ENCODE assay signal across 25 cellular contexts in genomic region chr1:226823643-226824042, GRCh38. TPM values are rescaled to one million over a fixed set of nuclear protein-coding genes. Genes with fewer than 3 reads are reported as not detected.
DNase-seq lines count a peak whose midpoint lies in the region; ATAC-seq, FAIRE-seq and TF ChIP-seq lines count a peak whose summit lies in the region.
"Had no signal": no experiment of that assay in that cellular context is flagged by ENCODE, and none has a peak within 500 bp of the region (broad histone marks: within the 10 kb centered on the region; RNA-seq: fewer than 3 reads in every experiment).

No MANE protein-coding gene starts in this region.

- no peaks in the 10 kb centered on the region for H3K9me2 ChIP-seq in DOHH2 (replicated peaks; ENCODE audit: control insufficient read depth, low read length)

- H3K4me1 ChIP-seq in DOHH2 (ENCODE audit: control insufficient read depth, low read length) (peaks cover 56% of the 10 kb centered on the region), astrocyte (ENCODE audit: insufficient read depth, low read length) (peaks cover 17% of the 10 kb centered on the region), psoas muscle (peaks cover 13% of the 10 kb centered on the region)

- H4K20me1 ChIP-seq in DOHH2 (ENCODE audit: control insufficient read depth, insufficient read depth, low read depth, low read length) (no peaks in the 10 kb centered on the region), astrocyte (ENCODE audit: insufficient read depth, low read length) (no peaks in the 10 kb centered on the region)

- DNase-seq in NOMO-1 (lab: John Stamatoyannopoulos, UW; ENCODE audit: unreplicated experiment in 2 of 2) (peak; percentile 12 to 53), astrocyte (ENCODE audit: low read depth) (no peak), naive B cell (no peak), SW 1271 (lab: John Stamatoyannopoulos, UW) (no peak), islet precursor cell (no peak), psoas muscle (no peak)
- DNase-seq: ACHN; activated CD8-positive, alpha-beta T cell treated with anti-CD3 and anti-CD28 coated beads, Interleukin-2, amount 10 ng/mL, durations not matched to agents 7 days and 5 days; activated T-cell treated with anti-CD3 and anti-CD28 coated beads, Interleukin-2, amount 50 U/mL, for 4 hours; DMS153; erythroblast; left cardiac atrium; NCI-H1092 treated with DMSO at 0.1 percent for 48 hours; NCI-H2081; NCI-H446 treated with DMSO at 0.1 percent for 48 hours; retina; Right ventricle myocardium superior; stimulated activated CD4-positive, alpha-beta T cell treated with anti-CD3 and anti-CD28 coated beads, Interleukin-12 subunit alpha, Interleukin-12 subunit beta, amount 100 ng/mL, for 4 hours; stimulated activated CD8-positive, alpha-beta memory T cell treated with anti-CD3 and anti-CD28 coated beads, Interleukin-4, amount 100 ng/mL, for 48 hours had no signal

- no peaks in the 10 kb centered on the region for H3F3A ChIP-seq in DOHH2 (ENCODE audit: control insufficient read depth, insufficient read depth)

- intact Hi-C loops in psoas muscle (cut with DNase I): no loop called here

- H3K4me1 Mint-ChIP-seq in astrocyte (ENCODE audit: low read depth, unreplicated experiment) (peaks cover 13% of the 10 kb centered on the region), naive B cell (peaks cover 21 to 40% (median 23%) of the 10 kb centered on the region in 3 donors)

- H3K36me3 Mint-ChIP-seq in astrocyte (ENCODE audit: low read depth, unreplicated experiment) (peaks cover 2% of the 10 kb centered on the region), naive B cell (no peaks in the 10 kb centered on the region)
- H3K36me3 Mint-ChIP-seq: WTC11 had no signal

- H3K4me3 ChIP-seq in DOHH2 (ENCODE audit: low read length) (no peak overlapping the region), astrocyte (ENCODE audit: insufficient read depth, low read depth, low read length) (no peak overlapping the region), psoas muscle (no peak overlapping the region)
- H3K4me3 ChIP-seq: HAP-1 had no signal

- H3K9me3 ChIP-seq in DOHH2 (ENCODE audit: control insufficient read depth, insufficient read depth, low read length) (no peaks in the 10 kb centered on the region), astrocyte (ENCODE audit: insufficient read depth, low read depth, low read length) (no peaks in the 10 kb centered on the region), psoas muscle (no peaks in the 10 kb centered on the region)
- H3K9me3 ChIP-seq: HAP-1 had no signal

- ATAC-seq in naive B cell (ENCODE audit: low read depth in 2 of 2) (peak; percentile 31 to 33), GM21360 (IDR thresholded peaks at IDR 0.05; ENCODE audit: unreplicated experiment) (no peak), psoas muscle (no peak)
- ATAC-seq: activated CD8-positive, alpha-beta T cell treated with anti-CD3 and anti-CD28 coated beads, Interleukin-2, amount 10 ng/mL, durations not matched to agents 7 days and 5 days; activated T-cell treated with anti-CD3 and anti-CD28 coated beads, Interleukin-2, amount 50 U/mL, for 4 hours; left cardiac atrium; WTC11 had no signal

- H3K27me3 ChIP-seq in DOHH2 (ENCODE audit: control insufficient read depth, low read length) (no peaks in the 10 kb centered on the region), astrocyte (ENCODE audit: insufficient read depth, low read length) (no peaks in the 10 kb centered on the region), psoas muscle (ENCODE audit: insufficient read depth in 3 of 3, low read length in 2 of 3) (no peaks in the 10 kb centered on the region)

- 97 to 98% (median 97%) methylated on average over 5 of the region's 5 CpGs for WGBS in psoas muscle, 3 donors

- H3K79me2 ChIP-seq in DOHH2 (ENCODE audit: control insufficient read depth, low read length) (no peaks in the 10 kb centered on the region), astrocyte (ENCODE audit: insufficient read depth, low read length) (no peaks in the 10 kb centered on the region)

- H3K36me3 ChIP-seq in DOHH2 (ENCODE audit: control insufficient read depth, low read length): no peaks in the 10 kb centered on the region
- H3K36me3 ChIP-seq in astrocyte (ENCODE audit: insufficient read depth, low read length): no peaks in the 10 kb centered on the region
- H3K36me3 ChIP-seq in psoas muscle (ENCODE audit: insufficient read depth in 1 of 2, low read depth in 1 of 2): no peaks in the 10 kb centered on the region
- H3K36me3 ChIP-seq: HAP-1 had no signal

- H3K4me2 ChIP-seq in DOHH2 (ENCODE audit: low read length) (peak overlapping the region; percentile 40), astrocyte (ENCODE audit: low read length) (no peak overlapping the region)

- FAIRE-seq in astrocyte (lab: Jason Lieb, UNC): no peak
- FAIRE-seq: frontal cortex had no signal

- no peak overlapping the region for H2AFZ ChIP-seq in astrocyte (ENCODE audit: low read depth, low read length)

- no peak overlapping the region for H3K9ac ChIP-seq in astrocyte (ENCODE audit: low read length)

- H3K27ac Mint-ChIP-seq in astrocyte (ENCODE audit: unreplicated experiment): no peak overlapping the region
- H3K27ac Mint-ChIP-seq in naive B cell: peak overlapping the region in 3 of 6 donors; percentile 0 to 10 (median 1)
- H3K27ac Mint-ChIP-seq: activated CD8-positive, alpha-beta T cell treated with anti-CD3 and anti-CD28 coated beads, Interleukin-2, amount 10 ng/mL, durations not matched to agents 7 days and 5 days; T-helper 1 cell treated with Interleukin-12 subunit alpha and Interleukin-12 subunit beta and Interleukin-4 antibody, amounts not matched to agents 30 μg/mL and 1 μg/mL, for 36 hours; WTC11 had no signal

- peaks cover 4% of the 10 kb centered on the region for H3K9me3 Mint-ChIP-seq in astrocyte (ENCODE audit: unreplicated experiment)
- no peaks in the 10 kb centered on the region for H3K9me3 Mint-ChIP-seq in naive B cell
- H3K9me3 Mint-ChIP-seq: activated T-cell treated with anti-CD3 and anti-CD28 coated beads, Interleukin-2, amount 50 U/mL, for 4 hours; T-helper 1 cell treated with Interleukin-12 subunit alpha and Interleukin-12 subunit beta and Interleukin-4 antibody, amounts not matched to agents 30 μg/mL and 1 μg/mL, for 36 hours had no signal

- H3K4me3 Mint-ChIP-seq in astrocyte (ENCODE audit: unreplicated experiment) (peak overlapping the region; percentile 21), naive B cell (no peak overlapping the region)
- H3K4me3 Mint-ChIP-seq: activated CD8-positive, alpha-beta T cell treated with anti-CD3 and anti-CD28 coated beads, Interleukin-2, amount 10 ng/mL, durations not matched to agents 7 days and 5 days; activated T-cell treated with anti-CD3 and anti-CD28 coated beads, Interleukin-2, amount 50 U/mL, for 4 hours; T-helper 1 cell treated with Interleukin-12 subunit alpha and Interleukin-12 subunit beta and Interleukin-4 antibody, amounts not matched to agents 30 μg/mL and 1 μg/mL, for 36 hours; WTC11 had no signal

- no peak overlapping the region for H3K27ac ChIP-seq in DOHH2 (ENCODE audit: low read depth, low read length)
- H3K27ac ChIP-seq in astrocyte (ENCODE audit: low read depth, low read length): no peak overlapping the region
- H3K27ac ChIP-seq in psoas muscle: no peak overlapping the region

- H3K27me3 Mint-ChIP-seq in astrocyte (ENCODE audit: low read depth, unreplicated experiment) (peaks cover 7% of the 10 kb centered on the region), naive B cell (no peaks in the 10 kb centered on the region)

- no peak for TF ChIP-seq CTCF in DOHH2 (IDR thresholded peaks at IDR 0.05; ENCODE audit: low read depth, low read length, poor library complexity, severe bottlenecking)
- no peak for TF ChIP-seq CTCF in astrocyte (IDR thresholded peaks at IDR 0.05; ENCODE audit: insufficient read depth, low read depth, low read length)
- no peak for TF ChIP-seq CTCF in psoas muscle (IDR thresholded peaks at IDR 0.05)

RNA-seq across cellular contexts. Expression of gene PSEN2, which starts 46.8 kb away (rescaled TPM):
- total RNA-seq in astrocyte: 8.9 and 12.4 TPM in 2 replicates
- polyA plus RNA-seq in naive B cell (ENCODE audit: low read depth in 6 of 6): 10 to 100 TPM in 3 of 6 donors, 1 to 10 TPM in 3; 5.5 to 15.0 (median 10.3) TPM
- total RNA-seq in psoas muscle: 10 to 100 TPM; 26.2 to 31.5 (median 28.0) TPM
- 10 to 100 TPM; 15.5 to 30.6 (median 19.4) TPM for polyA plus RNA-seq in psoas muscle

Comparison
In these comparisons a context has a peak if more than half of its experiments do, and no peak if none do; other contexts are left out.
1. DNase-seq: peak in NOMO-1 (2 of 2); none in astrocyte (single experiment), naive B cell (single experiment), SW 1271 (0 of 2), islet precursor cell (single experiment) and psoas muscle (0 of 2).
2. ATAC-seq: peak in naive B cell (2 of 2); none in GM21360 (single experiment) and psoas muscle (0 of 4).